ENCODE assay signal across 1 cellular context in genomic region chr4:183505556-183506388, GRCh38.
TF ChIP-seq lines count a peak whose summit lies in the region.

No MANE protein-coding gene starts in this region.

TF ChIP-seq in SK-N-SH, 30 proteins besides CTCF, POLR2A, EP300 and RAD21 (continued from another document):
- TF ChIP-seq, protein P1, sequence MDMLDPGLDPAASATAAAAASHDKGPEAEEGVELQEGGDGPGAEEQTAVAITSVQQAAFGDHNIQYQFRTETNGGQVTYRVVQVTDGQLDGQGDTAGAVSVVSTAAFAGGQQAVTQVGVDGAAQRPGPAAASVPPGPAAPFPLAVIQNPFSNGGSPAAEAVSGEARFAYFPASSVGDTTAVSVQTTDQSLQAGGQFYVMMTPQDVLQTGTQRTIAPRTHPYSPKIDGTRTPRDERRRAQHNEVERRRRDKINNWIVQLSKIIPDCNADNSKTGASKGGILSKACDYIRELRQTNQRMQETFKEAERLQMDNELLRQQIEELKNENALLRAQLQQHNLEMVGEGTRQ (IDR thresholded peaks at IDR 0.05; ENCODE audit: borderline replicate concordance, low read depth, low read length): no peak
- peak; percentile 85 for TF ChIP-seq YY1 (IDR thresholded peaks at IDR 0.05; ENCODE audit: low read depth)
- peak; percentile 70; the same call in 1 of the 2 replicates for TF ChIP-seq TAF1 (IDR thresholded peaks at IDR 0.05; ENCODE audit: borderline replicate concordance, low read depth, low read length)
- TF ChIP-seq SMC3 (IDR thresholded peaks at IDR 0.05; ENCODE audit: low read depth, low read length): no peak
- TF ChIP-seq, protein P2, sequence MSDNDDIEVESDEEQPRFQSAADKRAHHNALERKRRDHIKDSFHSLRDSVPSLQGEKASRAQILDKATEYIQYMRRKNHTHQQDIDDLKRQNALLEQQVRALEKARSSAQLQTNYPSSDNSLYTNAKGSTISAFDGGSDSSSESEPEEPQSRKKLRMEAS (IDR thresholded peaks at IDR 0.05; ENCODE audit: low read depth): peak; percentile 68; the same call in 1 of the 2 replicates
- no peak; the same call in 1 of the 2 replicates for TF ChIP-seq SIN3A (IDR thresholded peaks at IDR 0.05; ENCODE audit: borderline replicate concordance, low read depth, low read length)
- peak; percentile 87 for TF ChIP-seq POLR2AphosphoS5 (IDR thresholded peaks at IDR 0.05; ENCODE audit: low read depth, low read length)
- TF ChIP-seq FOSL2 (IDR thresholded peaks at IDR 0.05; ENCODE audit: borderline replicate concordance, low read depth): 0 out of 2 replicates have a peak, but pooled peaks have one; percentile 9
- TF ChIP-seq JUND (IDR thresholded peaks at IDR 0.05): no peak
- TF ChIP-seq, protein P3, sequence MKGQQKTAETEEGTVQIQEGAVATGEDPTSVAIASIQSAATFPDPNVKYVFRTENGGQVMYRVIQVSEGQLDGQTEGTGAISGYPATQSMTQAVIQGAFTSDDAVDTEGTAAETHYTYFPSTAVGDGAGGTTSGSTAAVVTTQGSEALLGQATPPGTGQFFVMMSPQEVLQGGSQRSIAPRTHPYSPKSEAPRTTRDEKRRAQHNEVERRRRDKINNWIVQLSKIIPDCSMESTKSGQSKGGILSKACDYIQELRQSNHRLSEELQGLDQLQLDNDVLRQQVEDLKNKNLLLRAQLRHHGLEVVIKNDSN (IDR thresholded peaks at IDR 0.05; ENCODE audit: borderline replicate concordance, low read depth): no peak
- peak; percentile 79 for TF ChIP-seq ELF1 (IDR thresholded peaks at IDR 0.05)
- no peak for TF ChIP-seq GATA2 (CRISPR knock-in tag; IDR thresholded peaks at IDR 0.05)
- TF ChIP-seq NRF1 (IDR thresholded peaks at IDR 0.05; ENCODE audit: low read depth, low read length): no peak
- peak; percentile 88 for TF ChIP-seq GABPA (IDR thresholded peaks at IDR 0.05; ENCODE audit: low read depth)
- peak; percentile 0; the same call in 1 of the 2 replicates for TF ChIP-seq MXI1 (IDR thresholded peaks at IDR 0.05; ENCODE audit: low read depth, low read length)
- TF ChIP-seq, protein P4, sequence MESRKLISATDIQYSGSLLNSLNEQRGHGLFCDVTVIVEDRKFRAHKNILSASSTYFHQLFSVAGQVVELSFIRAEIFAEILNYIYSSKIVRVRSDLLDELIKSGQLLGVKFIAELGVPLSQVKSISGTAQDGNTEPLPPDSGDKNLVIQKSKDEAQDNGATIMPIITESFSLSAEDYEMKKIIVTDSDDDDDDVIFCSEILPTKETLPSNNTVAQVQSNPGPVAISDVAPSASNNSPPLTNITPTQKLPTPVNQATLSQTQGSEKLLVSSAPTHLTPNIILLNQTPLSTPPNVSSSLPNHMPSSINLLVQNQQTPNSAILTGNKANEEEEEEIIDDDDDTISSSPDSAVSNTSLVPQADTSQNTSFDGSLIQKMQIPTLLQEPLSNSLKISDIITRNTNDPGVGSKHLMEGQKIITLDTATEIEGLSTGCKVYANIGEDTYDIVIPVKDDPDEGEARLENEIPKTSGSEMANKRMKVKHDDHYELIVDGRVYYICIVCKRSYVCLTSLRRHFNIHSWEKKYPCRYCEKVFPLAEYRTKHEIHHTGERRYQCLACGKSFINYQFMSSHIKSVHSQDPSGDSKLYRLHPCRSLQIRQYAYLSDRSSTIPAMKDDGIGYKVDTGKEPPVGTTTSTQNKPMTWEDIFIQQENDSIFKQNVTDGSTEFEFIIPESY (IDR thresholded peaks at IDR 0.05; ENCODE audit: borderline replicate concordance, low read depth): no peak
- TF ChIP-seq RXRA (IDR thresholded peaks at IDR 0.05; ENCODE audit: borderline replicate concordance, low read depth): no peak
- no peak for TF ChIP-seq PBX3 (IDR thresholded peaks at IDR 0.05)
- TF ChIP-seq MEF2A (IDR thresholded peaks at IDR 0.05; ENCODE audit: borderline replicate concordance, low read depth): no peak
